13 cellular contexts compared by ENCODE assay signal in the genomic region with DNA sequence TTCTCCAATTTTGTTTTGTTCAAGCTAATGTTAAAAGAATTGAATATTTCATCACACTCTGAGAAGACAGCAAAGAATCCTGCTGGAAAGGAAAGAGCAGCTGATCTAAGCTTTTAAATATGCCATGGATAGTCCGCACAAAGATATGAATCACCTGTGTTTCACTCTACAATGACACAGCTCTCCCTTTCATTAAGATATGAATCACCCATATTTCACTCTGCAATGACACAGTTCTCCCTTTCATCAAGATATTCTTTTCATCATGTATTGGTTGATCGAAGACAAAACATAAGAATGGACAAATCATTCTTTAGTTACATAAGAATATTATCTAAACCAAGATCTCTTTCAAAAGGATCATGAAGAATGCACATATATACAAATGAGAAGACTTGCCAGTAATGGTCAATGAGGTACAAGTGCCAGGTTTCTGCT.
DNase-seq lines count a peak whose midpoint lies in the region; ATAC-seq and TF ChIP-seq lines count a peak whose summit lies in the region.
"Had no signal": no experiment of that assay in that cellular context is flagged by ENCODE, and none has a peak within 500 bp of the region (broad histone marks: within the 10 kb centered on the region; RNA-seq: fewer than 3 reads in every experiment).

No MANE protein-coding gene starts in this region.

- peaks cover 14% of the 10 kb centered on the region for H3K4me1 Mint-ChIP-seq in osteocyte (ENCODE audit: unreplicated experiment)
- no peaks in the 10 kb centered on the region for H3K4me1 Mint-ChIP-seq in activated T-helper 1 cell treated with anti-CD3 and anti-CD28 coated beads, Interleukin-12 subunit alpha, Interleukin-12 subunit beta, Interleukin-2, Interleukin-4 antibody, amounts not matched to agents 30 ng/mL and 10 ng/mL and 1 ng/mL, durations not matched to agents 14 hours and 24 hours and 36 hours (ENCODE audit: low read depth)

- no peak overlapping the region for H3K27ac ChIP-seq in AG04450 (ENCODE audit: low read depth, low read length)
- H3K27ac ChIP-seq in HCT116 (ENCODE audit: low read depth, low read length), result peak overlapping the region; percentile 74; the same call in 1 of the 2 replicates
- H3K27ac ChIP-seq in adrenal gland, result peak overlapping the region in 3 of 5 donors; percentile 24 to 42 (median 31)
- H3K27ac ChIP-seq: dorsolateral prefrontal cortex, thoracic aorta had no signal

- CTCF ChIA-PET in AG04450 (lab: Charles Lee), result interaction anchor here (0.9 to 1.2 kb wide), 2 partner anchors 9 to 140 kb away, joined by 3 read pairs; no protein-coding TSS in a partner anchor
- CTCF ChIA-PET in HCT116 (lab: Charles Lee), result no interaction called here

- 42 to 53% (median 45%) methylated on average over 2 of the region's 2 CpGs for WGBS in adrenal gland, 4 donors

- H3K9ac ChIP-seq in HCT116 (ENCODE audit: low read length), result peak overlapping the region; percentile 45

- H4K20me1 ChIP-seq in HCT116 (ENCODE audit: insufficient read depth), result no peaks in the 10 kb centered on the region

- no peaks in the 10 kb centered on the region for H3K36me3 ChIP-seq in HCT116 (ENCODE audit: control insufficient read depth in 1 of 2, insufficient read depth in 2 of 2, low read length in 2 of 2)
- no peaks in the 10 kb centered on the region for H3K36me3 ChIP-seq in adrenal gland (replicated peaks in 1 of 2)
- H3K36me3 ChIP-seq: thoracic aorta had no signal

- DNase-seq in AG04450 (ENCODE audit: low read depth, low spot score), result peak; percentile 55
- DNase-seq in HCT116 (ENCODE audit: low read depth, low spot score), result peak; percentile 92
- no peak for DNase-seq in adrenal gland
- DNase-seq in hepatic stellate cell (ENCODE audit: low spot score), result peak; percentile 57
- DNase-seq in NOMO-1 treated with dmso at 0.1 percent for 144 hours (lab: John Stamatoyannopoulos, UW; ENCODE audit: unreplicated experiment), result no peak
- no peak for DNase-seq in osteocyte (ENCODE audit: extremely low spot score, unreplicated experiment)
- no peak for DNase-seq in activated T-helper 1 cell treated with anti-CD3 and anti-CD28 coated beads, Interleukin-12 subunit alpha, Interleukin-12 subunit beta, Interleukin-2, Interleukin-4 antibody, amounts not matched to agents 30 ng/mL and 10 ng/mL and 1 ng/mL, durations not matched to agents 14 hours and 24 hours and 36 hours (ENCODE audit: low spot score)
- DNase-seq: dorsolateral prefrontal cortex, NCI-H510A, T-helper 1 cell had no signal

- no peak overlapping the region for H2AFZ ChIP-seq in HCT116 (ENCODE audit: low read depth, low read length, poor library complexity, severe bottlenecking)

- no peaks in the 10 kb centered on the region for H3K79me2 ChIP-seq in HCT116 (ENCODE audit: insufficient read depth, low read length)

- POLR2A ChIA-PET in AG04450 (lab: Yijun Ruan, JAX) (interaction anchor here (1.6 kb wide), 1 partner anchor 75 kb away, joined by 5 read pairs; no protein-coding TSS in a partner anchor), HCT116 (lab: Charles Lee) (interaction anchor here (1.2 to 1.8 kb wide), 2 partner anchors 10 to 14 kb away, joined by 3 to 8 read pairs; no protein-coding TSS in a partner anchor)

- no peaks in the 10 kb centered on the region for H3K9me2 ChIP-seq in HCT116 (ENCODE audit: insufficient read depth)

- no peaks in the 10 kb centered on the region for H3K9me3 ChIP-seq in AG04450 (ENCODE audit: control insufficient read depth, insufficient read depth, low read length)
- H3K9me3 ChIP-seq in HCT116 (ENCODE audit: control insufficient read depth in 1 of 2, insufficient read depth in 1 of 2, low read depth in 1 of 2, low read length in 2 of 2), result no peaks in the 10 kb centered on the region
- no peaks in the 10 kb centered on the region for H3K9me3 ChIP-seq in adrenal gland (replicated peaks in 1 of 3)
- H3K9me3 ChIP-seq: thoracic aorta had no signal

- ATAC-seq in HCT116 (peak; percentile 84), HG02852 (IDR thresholded peaks at IDR 0.05; ENCODE audit: unreplicated experiment) (no peak)

- no TSS peak for BruUV-seq in HCT116 (replicated peaks; lab: Mats Ljungman, UMichigan)

- TF ChIP-seq POLR2A in HCT116 (IDR thresholded peaks at IDR 0.05; ENCODE audit: borderline replicate concordance, extremely low read depth, insufficient read depth, insufficient read length) (no peak), adrenal gland (IDR thresholded peaks at IDR 0.05) (no peak)

- H3K4me3 Mint-ChIP-seq in osteocyte (ENCODE audit: unreplicated experiment), result no peak overlapping the region
- no peak overlapping the region for H3K4me3 Mint-ChIP-seq in activated T-helper 1 cell treated with anti-CD3 and anti-CD28 coated beads, Interleukin-12 subunit alpha, Interleukin-12 subunit beta, Interleukin-2, Interleukin-4 antibody, amounts not matched to agents 30 ng/mL and 10 ng/mL and 1 ng/mL, durations not matched to agents 14 hours and 24 hours and 36 hours
- H3K4me3 Mint-ChIP-seq: neural crest cell had no signal

- no peak overlapping the region for H3K27ac Mint-ChIP-seq in osteocyte (ENCODE audit: unreplicated experiment)
- no peak overlapping the region for H3K27ac Mint-ChIP-seq in activated T-helper 1 cell treated with anti-CD3 and anti-CD28 coated beads, Interleukin-12 subunit alpha, Interleukin-12 subunit beta, Interleukin-2, Interleukin-4 antibody, amounts not matched to agents 30 ng/mL and 10 ng/mL and 1 ng/mL, durations not matched to agents 14 hours and 24 hours and 36 hours

- H3K27me3 ChIP-seq in AG04450 (ENCODE audit: control insufficient read depth, insufficient read depth, low read length) (no peaks in the 10 kb centered on the region), HCT116 (ENCODE audit: insufficient read depth, low read length) (no peaks in the 10 kb centered on the region), adrenal gland (no peaks in the 10 kb centered on the region)
- H3K27me3 ChIP-seq: dorsolateral prefrontal cortex had no signal

- peak; percentile 31; the same call in 1 of the 2 replicates for TF ChIP-seq RAD21 in HCT116 (IDR thresholded peaks at IDR 0.05; ENCODE audit: low read depth)

- RAD21 ChIA-PET in HCT116 (lab: Charles Lee; ENCODE audit: low non-redundant PET in 1 of 2, low total read pairs in 2 of 2, uncharacterized antibody in 2 of 2, unreplicated experiment in 2 of 2), result no interaction called here

- H3K4me3 ChIP-seq in AG04450 (ENCODE audit: low read depth, low read length) (no peak overlapping the region), HCT116 (replicated peaks in 1 of 2; ENCODE audit: low read depth in 1 of 2, low read length in 2 of 2) (peak overlapping the region in 1 of 2 experiments; percentile 21; a peak in 1 of 4 replicates), adrenal gland (no peak overlapping the region)
- H3K4me3 ChIP-seq: dorsolateral prefrontal cortex, thoracic aorta had no signal

- TF ChIP-seq CTCF in AG04450 (IDR thresholded peaks at IDR 0.05; ENCODE audit: low read depth, low read length) (no peak), HCT116 (IDR thresholded peaks at IDR 0.05 in 2 of 3, conservative IDR thresholded peaks at IDR 0.05 in 1 of 3; ENCODE audit: borderline replicate concordance in 1 of 3, insufficient read depth in 1 of 3, low read depth in 2 of 3, low read length in 2 of 3) (no peak), adrenal gland (IDR thresholded peaks at IDR 0.05) (no peak), osteocyte (IDR thresholded peaks at IDR 0.05) (no peak)

- no peaks in the 10 kb centered on the region for H3K27me3 Mint-ChIP-seq in osteocyte (ENCODE audit: unreplicated experiment)
- no peaks in the 10 kb centered on the region for H3K27me3 Mint-ChIP-seq in activated T-helper 1 cell treated with anti-CD3 and anti-CD28 coated beads, Interleukin-12 subunit alpha, Interleukin-12 subunit beta, Interleukin-2, Interleukin-4 antibody, amounts not matched to agents 30 ng/mL and 10 ng/mL and 1 ng/mL, durations not matched to agents 14 hours and 24 hours and 36 hours (ENCODE audit: insufficient read depth)

- intact Hi-C loops in HCT116 (cut with micrococcal nuclease), result no loop called here
- intact Hi-C loops in adrenal gland (cut with DNase I), result no loop called here
- intact Hi-C loops in activated T-helper 1 cell treated with anti-CD3 and anti-CD28 coated beads, Interleukin-12 subunit alpha, Interleukin-12 subunit beta, Interleukin-2, Interleukin-4 antibody, amounts not matched to agents 30 ng/mL and 10 ng/mL and 1 ng/mL, durations not matched to agents 14 hours and 24 hours and 36 hours (cut with micrococcal nuclease), result no loop called here

- H3K36me3 Mint-ChIP-seq in osteocyte (ENCODE audit: unreplicated experiment), result no peaks in the 10 kb centered on the region
- H3K36me3 Mint-ChIP-seq in activated T-helper 1 cell treated with anti-CD3 and anti-CD28 coated beads, Interleukin-12 subunit alpha, Interleukin-12 subunit beta, Interleukin-2, Interleukin-4 antibody, amounts not matched to agents 30 ng/mL and 10 ng/mL and 1 ng/mL, durations not matched to agents 14 hours and 24 hours and 36 hours (ENCODE audit: low read depth), result no peaks in the 10 kb centered on the region

- no peaks in the 10 kb centered on the region for H3K9me3 Mint-ChIP-seq in osteocyte (ENCODE audit: unreplicated experiment)
- no peaks in the 10 kb centered on the region for H3K9me3 Mint-ChIP-seq in activated T-helper 1 cell treated with anti-CD3 and anti-CD28 coated beads, Interleukin-12 subunit alpha, Interleukin-12 subunit beta, Interleukin-2, Interleukin-4 antibody, amounts not matched to agents 30 ng/mL and 10 ng/mL and 1 ng/mL, durations not matched to agents 14 hours and 24 hours and 36 hours

- H3K4me1 ChIP-seq in HCT116 (ENCODE audit: control insufficient read depth in 1 of 2, insufficient read depth in 2 of 2, low read length in 2 of 2) (peaks cover 43 to 63% of the 10 kb centered on the region in 2 experiments), adrenal gland (replicated peaks in 1 of 2) (peaks cover 7 to 19% of the 10 kb centered on the region in 2 donors)

- H3K4me2 ChIP-seq in HCT116 (ENCODE audit: low read length), result peak overlapping the region; percentile 49

TF ChIP-seq in HCT116, 20 proteins besides CTCF, POLR2A, EP300 and RAD21 (continues in another document):
- TF ChIP-seq, protein P1, sequence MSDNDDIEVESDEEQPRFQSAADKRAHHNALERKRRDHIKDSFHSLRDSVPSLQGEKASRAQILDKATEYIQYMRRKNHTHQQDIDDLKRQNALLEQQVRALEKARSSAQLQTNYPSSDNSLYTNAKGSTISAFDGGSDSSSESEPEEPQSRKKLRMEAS (IDR thresholded peaks at IDR 0.05), result peak; percentile 64
- TF ChIP-seq EZH2phosphoT487 (IDR thresholded peaks at IDR 0.05; ENCODE audit: borderline replicate concordance), result no peak
- TF ChIP-seq CBX3 (IDR thresholded peaks at IDR 0.05; ENCODE audit: low read depth), result peak; percentile 92
- peak; percentile 100 for TF ChIP-seq FOSL1 (IDR thresholded peaks at IDR 0.05; ENCODE audit: low read depth)
- TF ChIP-seq SP1 (IDR thresholded peaks at IDR 0.05; ENCODE audit: low read depth), result peak; percentile 99
- peak; percentile 48; the same call in 1 of the 2 replicates for TF ChIP-seq EGR1 (IDR thresholded peaks at IDR 0.05; ENCODE audit: low read depth)

Comparison
In these comparisons a context has a peak if more than half of its experiments do, and no peak if none do; other contexts are left out.
1. DNase-seq: peak in AG04450 (single experiment), HCT116 (single experiment) and hepatic stellate cell (single experiment); none in adrenal gland (0 of 7), NOMO-1 treated with dmso at 0.1 percent for 144 hours (single experiment), osteocyte (single experiment) and activated T-helper 1 cell treated with anti-CD3 and anti-CD28 coated beads, Interleukin-12 subunit alpha, Interleukin-12 subunit beta, Interleukin-2, Interleukin-4 antibody, amounts not matched to agents 30 ng/mL and 10 ng/mL and 1 ng/mL, durations not matched to agents 14 hours and 24 hours and 36 hours (single experiment).